Comparison of ENCODE assay signal across 1 cellular context in the genomic region with DNA sequence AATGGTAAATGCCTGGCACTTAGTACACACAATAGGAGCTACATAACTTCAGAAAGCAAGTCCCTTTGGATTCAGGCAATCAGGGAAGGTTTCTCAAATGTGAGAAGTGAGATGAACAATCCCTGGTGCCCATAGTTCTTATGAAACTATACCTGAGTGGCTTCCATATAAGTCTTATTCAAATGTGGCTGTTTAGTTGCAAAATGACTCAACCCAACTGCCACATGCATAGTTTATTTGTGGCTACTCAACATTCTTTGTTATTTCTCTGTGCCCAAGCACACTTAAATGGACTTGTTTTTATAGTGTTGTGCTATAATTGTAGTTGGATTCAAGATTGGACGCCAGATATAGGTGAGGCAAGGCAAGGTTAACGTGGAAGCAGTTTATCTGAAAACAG.
TF ChIP-seq lines count a peak whose summit lies in the region.

No MANE protein-coding gene starts in this region.

TF ChIP-seq in GM12878, 131 proteins besides CTCF, POLR2A, EP300 and RAD21 (continued from another document):
- TF ChIP-seq, protein P1, sequence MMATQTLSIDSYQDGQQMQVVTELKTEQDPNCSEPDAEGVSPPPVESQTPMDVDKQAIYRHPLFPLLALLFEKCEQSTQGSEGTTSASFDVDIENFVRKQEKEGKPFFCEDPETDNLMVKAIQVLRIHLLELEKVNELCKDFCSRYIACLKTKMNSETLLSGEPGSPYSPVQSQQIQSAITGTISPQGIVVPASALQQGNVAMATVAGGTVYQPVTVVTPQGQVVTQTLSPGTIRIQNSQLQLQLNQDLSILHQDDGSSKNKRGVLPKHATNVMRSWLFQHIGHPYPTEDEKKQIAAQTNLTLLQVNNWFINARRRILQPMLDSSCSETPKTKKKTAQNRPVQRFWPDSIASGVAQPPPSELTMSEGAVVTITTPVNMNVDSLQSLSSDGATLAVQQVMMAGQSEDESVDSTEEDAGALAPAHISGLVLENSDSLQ (IDR thresholded peaks at IDR 0.05): peak; percentile 17; the same call in 1 of the 2 replicates
- TF ChIP-seq, protein P2, sequence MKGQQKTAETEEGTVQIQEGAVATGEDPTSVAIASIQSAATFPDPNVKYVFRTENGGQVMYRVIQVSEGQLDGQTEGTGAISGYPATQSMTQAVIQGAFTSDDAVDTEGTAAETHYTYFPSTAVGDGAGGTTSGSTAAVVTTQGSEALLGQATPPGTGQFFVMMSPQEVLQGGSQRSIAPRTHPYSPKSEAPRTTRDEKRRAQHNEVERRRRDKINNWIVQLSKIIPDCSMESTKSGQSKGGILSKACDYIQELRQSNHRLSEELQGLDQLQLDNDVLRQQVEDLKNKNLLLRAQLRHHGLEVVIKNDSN (IDR thresholded peaks at IDR 0.05; ENCODE audit: borderline replicate concordance, extremely low read length, insufficient read depth, low read depth, low read length): no peak
- TF ChIP-seq MTA2 (IDR thresholded peaks at IDR 0.05; ENCODE audit: low read depth): peak; percentile 23; the same call in 1 of the 2 replicates
- TF ChIP-seq HCFC1 (IDR thresholded peaks at IDR 0.05; ENCODE audit: low read length): no peak
- TF ChIP-seq LARP7 (IDR thresholded peaks at IDR 0.05): no peak
- TF ChIP-seq, protein P3, sequence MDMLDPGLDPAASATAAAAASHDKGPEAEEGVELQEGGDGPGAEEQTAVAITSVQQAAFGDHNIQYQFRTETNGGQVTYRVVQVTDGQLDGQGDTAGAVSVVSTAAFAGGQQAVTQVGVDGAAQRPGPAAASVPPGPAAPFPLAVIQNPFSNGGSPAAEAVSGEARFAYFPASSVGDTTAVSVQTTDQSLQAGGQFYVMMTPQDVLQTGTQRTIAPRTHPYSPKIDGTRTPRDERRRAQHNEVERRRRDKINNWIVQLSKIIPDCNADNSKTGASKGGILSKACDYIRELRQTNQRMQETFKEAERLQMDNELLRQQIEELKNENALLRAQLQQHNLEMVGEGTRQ (IDR thresholded peaks at IDR 0.05; ENCODE audit: borderline replicate concordance, low read depth, low read length): no peak
- TF ChIP-seq, protein P4, sequence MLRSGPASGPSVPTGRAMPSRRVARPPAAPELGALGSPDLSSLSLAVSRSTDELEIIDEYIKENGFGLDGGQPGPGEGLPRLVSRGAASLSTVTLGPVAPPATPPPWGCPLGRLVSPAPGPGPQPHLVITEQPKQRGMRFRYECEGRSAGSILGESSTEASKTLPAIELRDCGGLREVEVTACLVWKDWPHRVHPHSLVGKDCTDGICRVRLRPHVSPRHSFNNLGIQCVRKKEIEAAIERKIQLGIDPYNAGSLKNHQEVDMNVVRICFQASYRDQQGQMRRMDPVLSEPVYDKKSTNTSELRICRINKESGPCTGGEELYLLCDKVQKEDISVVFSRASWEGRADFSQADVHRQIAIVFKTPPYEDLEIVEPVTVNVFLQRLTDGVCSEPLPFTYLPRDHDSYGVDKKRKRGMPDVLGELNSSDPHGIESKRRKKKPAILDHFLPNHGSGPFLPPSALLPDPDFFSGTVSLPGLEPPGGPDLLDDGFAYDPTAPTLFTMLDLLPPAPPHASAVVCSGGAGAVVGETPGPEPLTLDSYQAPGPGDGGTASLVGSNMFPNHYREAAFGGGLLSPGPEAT (IDR thresholded peaks at IDR 0.05; ENCODE audit: low read depth): peak; percentile 37; the same call in 1 of the 2 replicates
- no peak for TF ChIP-seq STAT3 (IDR thresholded peaks at IDR 0.05; ENCODE audit: low read depth, low read length)
- TF ChIP-seq, protein P5, sequence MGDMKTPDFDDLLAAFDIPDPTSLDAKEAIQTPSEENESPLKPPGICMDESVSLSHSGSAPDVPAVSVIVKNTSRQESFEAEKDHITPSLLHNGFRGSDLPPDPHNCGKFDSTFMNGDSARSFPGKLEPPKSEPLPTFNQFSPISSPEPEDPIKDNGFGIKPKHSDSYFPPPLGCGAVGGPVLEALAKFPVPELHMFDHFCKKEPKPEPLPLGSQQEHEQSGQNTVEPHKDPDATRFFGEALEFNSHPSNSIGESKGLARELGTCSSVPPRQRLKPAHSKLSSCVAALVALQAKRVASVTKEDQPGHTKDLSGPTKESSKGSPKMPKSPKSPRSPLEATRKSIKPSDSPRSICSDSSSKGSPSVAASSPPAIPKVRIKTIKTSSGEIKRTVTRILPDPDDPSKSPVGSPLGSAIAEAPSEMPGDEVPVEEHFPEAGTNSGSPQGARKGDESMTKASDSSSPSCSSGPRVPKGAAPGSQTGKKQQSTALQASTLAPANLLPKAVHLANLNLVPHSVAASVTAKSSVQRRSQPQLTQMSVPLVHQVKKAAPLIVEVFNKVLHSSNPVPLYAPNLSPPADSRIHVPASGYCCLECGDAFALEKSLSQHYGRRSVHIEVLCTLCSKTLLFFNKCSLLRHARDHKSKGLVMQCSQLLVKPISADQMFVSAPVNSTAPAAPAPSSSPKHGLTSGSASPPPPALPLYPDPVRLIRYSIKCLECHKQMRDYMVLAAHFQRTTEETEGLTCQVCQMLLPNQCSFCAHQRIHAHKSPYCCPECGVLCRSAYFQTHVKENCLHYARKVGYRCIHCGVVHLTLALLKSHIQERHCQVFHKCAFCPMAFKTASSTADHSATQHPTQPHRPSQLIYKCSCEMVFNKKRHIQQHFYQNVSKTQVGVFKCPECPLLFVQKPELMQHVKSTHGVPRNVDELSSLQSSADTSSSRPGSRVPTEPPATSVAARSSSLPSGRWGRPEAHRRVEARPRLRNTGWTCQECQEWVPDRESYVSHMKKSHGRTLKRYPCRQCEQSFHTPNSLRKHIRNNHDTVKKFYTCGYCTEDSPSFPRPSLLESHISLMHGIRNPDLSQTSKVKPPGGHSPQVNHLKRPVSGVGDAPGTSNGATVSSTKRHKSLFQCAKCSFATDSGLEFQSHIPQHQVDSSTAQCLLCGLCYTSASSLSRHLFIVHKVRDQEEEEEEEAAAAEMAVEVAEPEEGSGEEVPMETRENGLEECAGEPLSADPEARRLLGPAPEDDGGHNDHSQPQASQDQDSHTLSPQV (IDR thresholded peaks at IDR 0.05): no peak
- TF ChIP-seq EED (IDR thresholded peaks at IDR 0.05; ENCODE audit: low read depth): peak; percentile 55; the same call in 1 of the 2 replicates
- TF ChIP-seq GATAD2B (conservative IDR thresholded peaks at IDR 0.05; ENCODE audit: low read depth): no peak
- TF ChIP-seq, protein P6, sequence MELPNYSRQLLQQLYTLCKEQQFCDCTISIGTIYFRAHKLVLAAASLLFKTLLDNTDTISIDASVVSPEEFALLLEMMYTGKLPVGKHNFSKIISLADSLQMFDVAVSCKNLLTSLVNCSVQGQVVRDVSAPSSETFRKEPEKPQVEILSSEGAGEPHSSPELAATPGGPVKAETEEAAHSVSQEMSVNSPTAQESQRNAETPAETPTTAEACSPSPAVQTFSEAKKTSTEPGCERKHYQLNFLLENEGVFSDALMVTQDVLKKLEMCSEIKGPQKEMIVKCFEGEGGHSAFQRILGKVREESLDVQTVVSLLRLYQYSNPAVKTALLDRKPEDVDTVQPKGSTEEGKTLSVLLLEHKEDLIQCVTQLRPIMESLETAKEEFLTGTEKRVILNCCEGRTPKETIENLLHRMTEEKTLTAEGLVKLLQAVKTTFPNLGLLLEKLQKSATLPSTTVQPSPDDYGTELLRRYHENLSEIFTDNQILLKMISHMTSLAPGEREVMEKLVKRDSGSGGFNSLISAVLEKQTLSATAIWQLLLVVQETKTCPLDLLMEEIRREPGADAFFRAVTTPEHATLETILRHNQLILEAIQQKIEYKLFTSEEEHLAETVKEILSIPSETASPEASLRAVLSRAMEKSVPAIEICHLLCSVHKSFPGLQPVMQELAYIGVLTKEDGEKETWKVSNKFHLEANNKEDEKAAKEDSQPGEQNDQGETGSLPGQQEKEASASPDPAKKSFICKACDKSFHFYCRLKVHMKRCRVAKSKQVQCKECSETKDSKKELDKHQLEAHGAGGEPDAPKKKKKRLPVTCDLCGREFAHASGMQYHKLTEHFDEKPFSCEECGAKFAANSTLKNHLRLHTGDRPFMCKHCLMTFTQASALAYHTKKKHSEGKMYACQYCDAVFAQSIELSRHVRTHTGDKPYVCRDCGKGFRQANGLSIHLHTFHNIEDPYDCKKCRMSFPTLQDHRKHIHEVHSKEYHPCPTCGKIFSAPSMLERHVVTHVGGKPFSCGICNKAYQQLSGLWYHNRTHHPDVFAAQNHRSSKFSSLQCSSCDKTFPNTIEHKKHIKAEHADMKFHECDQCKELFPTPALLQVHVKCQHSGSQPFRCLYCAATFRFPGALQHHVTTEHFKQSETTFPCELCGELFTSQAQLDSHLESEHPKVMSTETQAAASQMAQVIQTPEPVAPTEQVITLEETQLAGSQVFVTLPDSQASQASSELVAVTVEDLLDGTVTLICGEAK (IDR thresholded peaks at IDR 0.05; ENCODE audit: borderline replicate concordance): no peak
- peak; percentile 93; the same call in 2 of the 3 replicates for TF ChIP-seq POU2F2 (IDR thresholded peaks at IDR 0.05; ENCODE audit: borderline replicate concordance, low read depth, low read length)
- TF ChIP-seq TCF3 (IDR thresholded peaks at IDR 0.05; ENCODE audit: borderline replicate concordance, insufficient read depth, low read depth, low read length): no peak
- peak; percentile 74 for TF ChIP-seq IKZF1 (conservative IDR thresholded peaks at IDR 0.05)
- TF ChIP-seq ZNF217 (IDR thresholded peaks at IDR 0.05): peak; percentile 26; the same call in 1 of the 2 replicates
- TF ChIP-seq NFIC (IDR thresholded peaks at IDR 0.05; ENCODE audit: low read depth, low read length): peak; percentile 51; the same call in 1 of the 2 replicates
- TF ChIP-seq JUNB (IDR thresholded peaks at IDR 0.05): peak; percentile 87
- TF ChIP-seq, protein P7, sequence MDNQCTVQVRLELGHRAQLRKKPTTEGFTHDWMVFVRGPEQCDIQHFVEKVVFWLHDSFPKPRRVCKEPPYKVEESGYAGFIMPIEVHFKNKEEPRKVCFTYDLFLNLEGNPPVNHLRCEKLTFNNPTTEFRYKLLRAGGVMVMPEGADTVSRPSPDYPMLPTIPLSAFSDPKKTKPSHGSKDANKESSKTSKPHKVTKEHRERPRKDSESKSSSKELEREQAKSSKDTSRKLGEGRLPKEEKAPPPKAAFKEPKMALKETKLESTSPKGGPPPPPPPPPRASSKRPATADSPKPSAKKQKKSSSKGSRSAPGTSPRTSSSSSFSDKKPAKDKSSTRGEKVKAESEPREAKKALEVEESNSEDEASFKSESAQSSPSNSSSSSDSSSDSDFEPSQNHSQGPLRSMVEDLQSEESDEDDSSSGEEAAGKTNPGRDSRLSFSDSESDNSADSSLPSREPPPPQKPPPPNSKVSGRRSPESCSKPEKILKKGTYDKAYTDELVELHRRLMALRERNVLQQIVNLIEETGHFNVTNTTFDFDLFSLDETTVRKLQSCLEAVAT (IDR thresholded peaks at IDR 0.05): no peak
- TF ChIP-seq MTA3 (IDR thresholded peaks at IDR 0.05; ENCODE audit: borderline replicate concordance, low read length): 0 out of 2 replicates have a peak, but pooled peaks have one; percentile 54
- TF ChIP-seq, protein P8, sequence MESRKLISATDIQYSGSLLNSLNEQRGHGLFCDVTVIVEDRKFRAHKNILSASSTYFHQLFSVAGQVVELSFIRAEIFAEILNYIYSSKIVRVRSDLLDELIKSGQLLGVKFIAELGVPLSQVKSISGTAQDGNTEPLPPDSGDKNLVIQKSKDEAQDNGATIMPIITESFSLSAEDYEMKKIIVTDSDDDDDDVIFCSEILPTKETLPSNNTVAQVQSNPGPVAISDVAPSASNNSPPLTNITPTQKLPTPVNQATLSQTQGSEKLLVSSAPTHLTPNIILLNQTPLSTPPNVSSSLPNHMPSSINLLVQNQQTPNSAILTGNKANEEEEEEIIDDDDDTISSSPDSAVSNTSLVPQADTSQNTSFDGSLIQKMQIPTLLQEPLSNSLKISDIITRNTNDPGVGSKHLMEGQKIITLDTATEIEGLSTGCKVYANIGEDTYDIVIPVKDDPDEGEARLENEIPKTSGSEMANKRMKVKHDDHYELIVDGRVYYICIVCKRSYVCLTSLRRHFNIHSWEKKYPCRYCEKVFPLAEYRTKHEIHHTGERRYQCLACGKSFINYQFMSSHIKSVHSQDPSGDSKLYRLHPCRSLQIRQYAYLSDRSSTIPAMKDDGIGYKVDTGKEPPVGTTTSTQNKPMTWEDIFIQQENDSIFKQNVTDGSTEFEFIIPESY (IDR thresholded peaks at IDR 0.05): no peak
- TF ChIP-seq FOXM1 (IDR thresholded peaks at IDR 0.05; ENCODE audit: low read depth, low read length): peak; percentile 39; the same call in 1 of the 2 replicates
- 0 out of 2 replicates have a peak, but pooled peaks have one; percentile 45 for TF ChIP-seq PAX5 (IDR thresholded peaks at IDR 0.05; ENCODE audit: borderline replicate concordance, low read depth, low read length)
- TF ChIP-seq IKZF2 (IDR thresholded peaks at IDR 0.05): peak; percentile 67 to 75
- TF ChIP-seq, protein P9, sequence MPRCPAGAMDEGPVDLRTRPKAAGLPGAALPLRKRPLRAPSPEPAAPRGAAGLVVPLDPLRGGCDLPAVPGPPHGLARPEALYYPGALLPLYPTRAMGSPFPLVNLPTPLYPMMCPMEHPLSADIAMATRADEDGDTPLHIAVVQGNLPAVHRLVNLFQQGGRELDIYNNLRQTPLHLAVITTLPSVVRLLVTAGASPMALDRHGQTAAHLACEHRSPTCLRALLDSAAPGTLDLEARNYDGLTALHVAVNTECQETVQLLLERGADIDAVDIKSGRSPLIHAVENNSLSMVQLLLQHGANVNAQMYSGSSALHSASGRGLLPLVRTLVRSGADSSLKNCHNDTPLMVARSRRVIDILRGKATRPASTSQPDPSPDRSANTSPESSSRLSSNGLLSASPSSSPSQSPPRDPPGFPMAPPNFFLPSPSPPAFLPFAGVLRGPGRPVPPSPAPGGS (IDR thresholded peaks at IDR 0.05; ENCODE audit: borderline replicate concordance, insufficient read depth, low read depth, low read length, poor library complexity, severe bottlenecking): no peak
- no peak for TF ChIP-seq TAF1 (IDR thresholded peaks at IDR 0.05; ENCODE audit: borderline replicate concordance, low read depth, low read length)
- TF ChIP-seq DPF2 (IDR thresholded peaks at IDR 0.05): peak; percentile 56; the same call in 1 of the 2 replicates
- peak; percentile 83 for TF ChIP-seq IRF4 (IDR thresholded peaks at IDR 0.05; ENCODE audit: low read depth, low read length)
- no peak for TF ChIP-seq MYC (IDR thresholded peaks at IDR 0.05; ENCODE audit: insufficient read depth, insufficient read length, insufficient replicate concordance, low read length, severe bottlenecking)
TF ChIP-seq in GM12878: peak in this region for 20.
